In the genomic region with DNA sequence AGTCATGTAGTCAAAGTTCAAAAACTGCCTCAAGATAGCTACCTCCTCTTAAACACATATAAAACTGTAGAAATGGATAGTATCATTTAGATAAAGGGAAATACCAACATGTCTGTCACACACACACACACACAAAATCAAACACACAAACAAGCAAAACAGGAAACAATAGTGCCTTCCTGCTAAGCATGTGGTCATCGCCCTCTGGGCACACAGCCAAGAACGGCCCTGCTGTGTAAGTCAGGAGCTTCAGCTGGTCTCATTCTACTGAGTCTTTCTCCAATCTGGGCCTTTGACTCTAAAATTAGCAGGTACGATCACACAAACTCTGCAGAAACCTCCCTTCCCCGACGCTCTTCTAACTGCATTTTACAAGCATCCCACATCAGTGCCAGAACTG, we compare ENCODE assay signal across 8 cellular contexts.
DNase-seq lines count a peak whose midpoint lies in the region; ATAC-seq and TF ChIP-seq lines count a peak whose summit lies in the region.

No MANE protein-coding gene starts in this region.

- H3K27me3 ChIP-seq in BE2C = peaks cover 2% of the 10 kb centered on the region; the same call in 1 of the 2 replicates

- peak overlapping the region in 1 of 5 donors; percentile 0 for H3K4me3 Mint-ChIP-seq in immature natural killer cell

- H3K27me3 Mint-ChIP-seq in immature natural killer cell (ENCODE audit: low read depth in 3 of 3) = peaks cover 7 to 16% (median 7%) of the 10 kb centered on the region in 3 donors

- H3K4me1 ChIP-seq in BE2C = 0 out of 2 replicates have a peak, but pooled peaks cover 4% of the 10 kb centered on the region

- peaks cover 5 to 12% of the 10 kb centered on the region in 2 donors for H3K4me1 Mint-ChIP-seq in immature natural killer cell

- TF ChIP-seq CTCF in BE2C (IDR thresholded peaks at IDR 0.05; ENCODE audit: low read depth, low read length) (no peak), VCaP (conservative IDR thresholded peaks at IDR 0.05) (no peak)

- peak overlapping the region; percentile 15; the same call in 1 of the 2 replicates for H3K27ac ChIP-seq in VCaP

- H3K27ac Mint-ChIP-seq in immature natural killer cell = no peak overlapping the region

- no peak for ATAC-seq in HG03442 (IDR thresholded peaks at IDR 0.05; ENCODE audit: unreplicated experiment)
- no peak for ATAC-seq in HG03520 (IDR thresholded peaks at IDR 0.05; ENCODE audit: unreplicated experiment)

- H3K9me3 Mint-ChIP-seq in immature natural killer cell = peaks cover 0 to 2% (median 0%) of the 10 kb centered on the region in 6 donors

- no peaks in the 10 kb centered on the region for H3K36me3 ChIP-seq in BE2C

- DNase-seq in BE2C (peak; percentile 74), M059J (ENCODE audit: low read depth) (peak; percentile 24), immature natural killer cell (peak in 2 of 3 donors; percentile 5 to 16), glomerular visceral epithelial cell (ENCODE audit: extremely low spot score) (no peak)
- DNase-seq in activated effector memory CD4-positive, alpha-beta T cell treated with anti-CD3 and anti-CD28 coated beads, Interleukin-2, amount 50 U/mL, for 16 hours = no peak

- no peaks in the 10 kb centered on the region for H3K9me3 ChIP-seq in BE2C

- no peaks in the 10 kb centered on the region for H3K36me3 Mint-ChIP-seq in immature natural killer cell

- no peak overlapping the region for H3K4me3 ChIP-seq in BE2C (ENCODE audit: low read depth, low read length)

Comparison
In these comparisons a context has a peak if more than half of its experiments do, and no peak if none do; other contexts are left out.
1. DNase-seq: peak in BE2C (single experiment), M059J (single experiment) and immature natural killer cell (2 of 3); none in glomerular visceral epithelial cell (single experiment) and activated effector memory CD4-positive, alpha-beta T cell treated with anti-CD3 and anti-CD28 coated beads, Interleukin-2, amount 50 U/mL, for 16 hours (single experiment).